Comparison of ENCODE assay signal across 1 cellular context in the genomic region with DNA sequence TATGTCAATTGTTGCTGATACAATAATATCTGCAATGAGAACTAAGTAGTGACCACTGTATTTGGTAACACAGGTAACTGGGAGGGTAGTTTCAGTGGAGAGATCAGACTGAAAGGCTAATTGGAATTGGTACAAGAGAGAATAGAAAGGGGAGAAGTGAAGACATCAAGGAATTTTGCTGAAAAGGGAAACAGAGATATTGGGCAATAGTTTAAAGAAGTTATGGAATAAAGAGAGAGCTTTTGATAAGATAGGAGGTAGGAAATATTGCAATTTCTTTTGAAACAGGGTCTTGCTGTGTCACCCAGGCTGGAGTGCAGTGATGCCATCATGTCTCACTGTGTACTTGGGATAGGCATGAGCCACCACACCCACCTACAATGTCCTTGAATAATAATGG.
A peak's percentile ranks its signal among the peaks of the same experiment; 100 is the strongest.
TF ChIP-seq lines count a peak whose summit lies in the region.

No MANE protein-coding gene starts in this region.

TF ChIP-seq in IMR-90, 13 proteins besides CTCF, POLR2A, EP300 and RAD21:
- peak; percentile 68 for TF ChIP-seq CEBPB (IDR thresholded peaks at IDR 0.05; ENCODE audit: low read depth, low read length)
- TF ChIP-seq, protein P1, sequence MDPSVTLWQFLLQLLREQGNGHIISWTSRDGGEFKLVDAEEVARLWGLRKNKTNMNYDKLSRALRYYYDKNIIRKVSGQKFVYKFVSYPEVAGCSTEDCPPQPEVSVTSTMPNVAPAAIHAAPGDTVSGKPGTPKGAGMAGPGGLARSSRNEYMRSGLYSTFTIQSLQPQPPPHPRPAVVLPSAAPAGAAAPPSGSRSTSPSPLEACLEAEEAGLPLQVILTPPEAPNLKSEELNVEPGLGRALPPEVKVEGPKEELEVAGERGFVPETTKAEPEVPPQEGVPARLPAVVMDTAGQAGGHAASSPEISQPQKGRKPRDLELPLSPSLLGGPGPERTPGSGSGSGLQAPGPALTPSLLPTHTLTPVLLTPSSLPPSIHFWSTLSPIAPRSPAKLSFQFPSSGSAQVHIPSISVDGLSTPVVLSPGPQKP (IDR thresholded peaks at IDR 0.05; ENCODE audit: borderline replicate concordance, low read depth, low read length): no peak
